10 cellular contexts compared by ENCODE assay signal in the genomic region with DNA sequence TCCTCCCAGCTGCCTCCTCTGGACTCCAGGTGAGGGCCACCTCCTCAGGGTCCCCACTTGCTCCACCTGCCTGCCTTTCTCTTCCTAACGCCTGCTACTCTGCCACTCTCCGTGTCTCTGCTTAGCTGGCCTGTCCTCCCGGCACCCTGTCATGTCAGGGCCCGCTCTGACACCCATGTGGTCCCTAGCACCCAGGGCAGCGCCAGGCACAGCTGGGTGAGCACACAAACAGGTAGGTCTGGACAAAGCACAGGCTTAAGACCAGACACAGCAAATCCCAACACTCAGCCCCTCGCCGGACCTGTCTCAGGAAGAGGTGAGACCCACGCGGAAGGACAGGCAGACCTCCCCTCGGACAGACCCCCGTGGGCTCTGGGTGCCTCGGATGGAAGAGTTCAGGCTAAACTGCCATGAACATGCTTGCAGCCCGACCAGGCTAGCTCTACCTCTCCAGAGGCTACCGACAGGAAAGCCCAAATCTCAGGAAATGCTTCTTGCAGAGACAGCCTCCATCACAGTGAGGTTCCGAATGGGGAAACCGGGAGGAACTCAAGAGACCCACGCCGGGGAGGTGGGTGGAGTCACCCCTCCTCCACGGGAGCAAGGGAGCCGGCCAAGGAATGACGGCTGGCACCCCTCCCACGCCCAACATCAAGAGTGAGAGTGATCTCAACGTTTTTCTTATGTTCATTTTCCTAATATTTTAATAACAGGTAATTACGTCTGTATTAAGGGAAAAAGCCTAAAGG. TPM values are rescaled to one million over a fixed set of nuclear protein-coding genes. Genes with fewer than 3 reads are reported as not detected.
A peak's percentile ranks its signal among the peaks of the same experiment; 100 is the strongest.
DNase-seq lines count a peak whose midpoint lies in the region; ATAC-seq, FAIRE-seq and TF ChIP-seq lines count a peak whose summit lies in the region.
"Had no signal": no experiment of that assay in that cellular context is flagged by ENCODE, and none has a peak within 500 bp of the region (broad histone marks: within the 10 kb centered on the region; RNA-seq: fewer than 3 reads in every experiment).

No MANE protein-coding gene starts in this region.

- TF ChIP-seq RAD21 in GM12878 (IDR thresholded peaks at IDR 0.05; ENCODE audit: insufficient read depth, low read depth, low read length): no peak

- no peak overlapping the region for H3K23ac ChIP-seq in trophoblast cell (ENCODE audit: low read length)

- H2AK5ac ChIP-seq in trophoblast cell (ENCODE audit: low read length): no peak overlapping the region

- H3K14ac ChIP-seq in trophoblast cell (ENCODE audit: low read length): no peak overlapping the region

- no peak for FAIRE-seq in GM12878 (lab: Jason Lieb, UNC)

- H3K4me2 ChIP-seq in GM12878 (ENCODE audit: control insufficient read depth, insufficient read depth): 0 out of 2 replicates have a peak overlapping the region, but pooled peaks have one; percentile 9
- H3K4me2 ChIP-seq in trophoblast cell (ENCODE audit: low read length): no peak overlapping the region

- SMC1A ChIA-PET in GM12878 (lab: Charles Lee; ENCODE audit: uncharacterized antibody, unreplicated experiment): no interaction called here

- H3K79me2 ChIP-seq in GM12878 (ENCODE audit: control insufficient read depth, insufficient read depth, low read length): peaks cover 78% of the 10 kb centered on the region
- peaks cover 44% of the 10 kb centered on the region for H3K79me2 ChIP-seq in trophoblast cell (ENCODE audit: control insufficient read depth, insufficient read depth, low read length, poor library complexity)

- H3K36me3 ChIP-seq in GM12878 (ENCODE audit: control insufficient read depth in 2 of 2, insufficient read depth in 2 of 2, low read length in 1 of 2): peaks cover 0 to 9% of the 10 kb centered on the region in 2 experiments; a peak in 3 of 4 replicates
- peaks cover 0 to 10% (median 0%) of the 10 kb centered on the region in 9 donors for H3K36me3 ChIP-seq in heart right ventricle
- H3K36me3 ChIP-seq in trophoblast cell (ENCODE audit: control insufficient read depth in 1 of 2, insufficient read depth in 2 of 2, low read length in 2 of 2): peaks cover 12 to 20% of the 10 kb centered on the region in 2 experiments
- H3K36me3 ChIP-seq in BE2C: no peaks in the 10 kb centered on the region; the same call in none of the 2 replicates

- peaks cover 44% of the 10 kb centered on the region for H3K4me1 ChIP-seq in GM12878 (ENCODE audit: control insufficient read depth, insufficient read depth, low read length)
- H3K4me1 ChIP-seq in heart right ventricle: peaks cover 39 to 91% (median 78%) of the 10 kb centered on the region in 9 donors
- peaks cover 15 to 19% of the 10 kb centered on the region in 2 experiments for H3K4me1 ChIP-seq in trophoblast cell (ENCODE audit: control insufficient read depth in 1 of 2, insufficient read depth in 2 of 2, low read length in 2 of 2)
- H3K4me1 ChIP-seq in BE2C: no peaks in the 10 kb centered on the region; the same call in 1 of the 2 replicates

- ATAC-seq in GM12878 (no peak), heart right ventricle (peak in 4 of 8 donors; percentile 1 to 19 (median 12))

- H3K27ac ChIP-seq in GM12878 (ENCODE audit: control insufficient read depth, insufficient read depth): no peak overlapping the region
- H3K27ac ChIP-seq in heart right ventricle: peak overlapping the region in 8 of 10 donors; percentile 1 to 79 (median 35)
- no peak overlapping the region for H3K27ac ChIP-seq in trophoblast cell (ENCODE audit: low read depth, low read length)

- H2BK12ac ChIP-seq in trophoblast cell (ENCODE audit: low read length): no peak overlapping the region

- H2BK5ac ChIP-seq in trophoblast cell (ENCODE audit: low read depth, low read length, poor library complexity): no peak overlapping the region

- H3K9me3 ChIP-seq in GM12878 (replicated peaks; ENCODE audit: control insufficient read depth, insufficient read depth, low read length): no peaks in the 10 kb centered on the region
- no peaks in the 10 kb centered on the region for H3K9me3 ChIP-seq in heart right ventricle
- peaks cover 5% of the 10 kb centered on the region for H3K9me3 ChIP-seq in trophoblast cell (ENCODE audit: insufficient read depth, low read depth, low read length)
- H3K9me3 ChIP-seq in BE2C: no peaks in the 10 kb centered on the region; the same call in 1 of the 2 replicates

- H3K4ac ChIP-seq in trophoblast cell (ENCODE audit: low read depth, low read length): peak overlapping the region; percentile 64

- H2BK120ac ChIP-seq in trophoblast cell (ENCODE audit: insufficient read depth, low read length, poor library complexity): no peak overlapping the region

- BruUV-seq in GM12878 (replicated peaks; lab: Mats Ljungman, UMichigan): no TSS peak

- TF ChIP-seq EP300 in GM12878 (IDR thresholded peaks at IDR 0.05; ENCODE audit: borderline replicate concordance in 1 of 2, control insufficient read depth in 1 of 2, low read depth in 2 of 2, low read length in 2 of 2): no peak

- no peak overlapping the region for H4K91ac ChIP-seq in trophoblast cell (ENCODE audit: low read depth, low read length)

- peak; percentile 22; the same call in 1 of the 2 replicates for TF ChIP-seq POLR2A in GM12878 (IDR thresholded peaks at IDR 0.05; ENCODE audit: low read depth, low read length)

- no peaks in the 10 kb centered on the region; the same call in 1 of the 2 replicates for H4K20me1 ChIP-seq in GM12878 (ENCODE audit: control insufficient read depth, insufficient read depth)

- POLR2A ChIA-PET in GM12878 (lab: Charles Lee): no interaction called here

- 81% methylated on average over 24 of the region's 24 CpGs for WGBS in GM12878 (ENCODE audit: insufficient coverage, insufficient replicate concordance, low lambda C conversion rate, missing lambda C conversion rate)
- 24 to 27% methylated on average over 24 of the region's 24 CpGs for whole genome bisulfite sequencing in heart right ventricle, 2 donors
- no CpG with 5 or more reads among the region's 24 CpGs for WGBS in trophoblast cell (ENCODE audit: extremely low coverage, insufficient coverage, insufficient read length)

- intact Hi-C loops in GM12878 (cut with micrococcal nuclease; ENCODE audit: unreplicated experiment) (no loop called here), heart right ventricle (cut with DNase I) (loop anchor here in 3 of 10 donors (5.0 to 10.0 kb wide), 4 partner anchors 34 to 374 kb away; a partner anchor contains a TSS), posterior vena cava (cut with DNase I) (no loop called here)

- CTCF ChIA-PET in GM12878 (lab: Yijun Ruan, JAX): no interaction called here

- H4K8ac ChIP-seq in trophoblast cell (ENCODE audit: low read depth, low read length): no peak overlapping the region

- TF ChIP-seq CTCF in GM12878 (IDR thresholded peaks at IDR 0.05 in 2 of 3, conservative IDR thresholded peaks at IDR 0.05 in 1 of 3; ENCODE audit: control insufficient read depth in 2 of 3, extremely low read depth in 1 of 3, insufficient read depth in 1 of 3, low read depth in 3 of 3, low read length in 3 of 3): no peak
- TF ChIP-seq CTCF in heart right ventricle (IDR thresholded peaks at IDR 0.05): no peak
- no peak for TF ChIP-seq CTCF in BE2C (IDR thresholded peaks at IDR 0.05; ENCODE audit: low read depth, low read length)

- H3K79me1 ChIP-seq in trophoblast cell (ENCODE audit: low read length): no peaks in the 10 kb centered on the region

- H3K18ac ChIP-seq in trophoblast cell (ENCODE audit: low read length): no peak overlapping the region

- in situ Hi-C loops in GM12878 (cut with MboI): no loop called here

- RAD21 ChIA-PET in GM12878 (lab: Charles Lee; ENCODE audit: unreplicated experiment): no interaction called here

- H3K9ac ChIP-seq in GM12878 (ENCODE audit: control insufficient read depth, insufficient read depth, low read length) (no peak overlapping the region), trophoblast cell (ENCODE audit: low read length) (no peak overlapping the region)

- H2AFZ ChIP-seq in GM12878 (ENCODE audit: control insufficient read depth, low read depth, low read length): no peak overlapping the region
- no peak overlapping the region for H2AFZ ChIP-seq in trophoblast cell (ENCODE audit: insufficient read depth, low read length, poor library complexity)

- peak; percentile 61 for DNase-seq in AG20443 (ENCODE audit: low spot score)
- DNase-seq in GM12878 (ENCODE audit: low read depth, low spot score): no peak
- DNase-seq in heart right ventricle: peak in 1 of 2 donors; percentile 61
- no peak for DNase-seq in trophoblast cell
- DNase-seq in BE2C: no peak
- no peak for DNase-seq in stimulated activated CD4-positive, alpha-beta T cell treated with anti-CD3 and anti-CD28 coated beads, Interleukin-4, amount 100 ng/mL, for 1 hour
- no peak for DNase-seq in posterior vena cava (ENCODE audit: low spot score)
- no peak for DNase-seq in activated gamma-delta T cell treated with Interleukin-2 at 50 U/mL for 16 hours
- DNase-seq: activated CD4-positive, CD25-positive, alpha-beta regulatory T cell treated with anti-CD3 and anti-CD28 coated beads, Interleukin-2, amount 50 U/mL, for 72 hours; NCI-H1417 treated with DMSO at 0.1 percent for 48 hours had no signal

- no peaks in the 10 kb centered on the region for H3K27me3 ChIP-seq in GM12878 (replicated peaks in 1 of 2; ENCODE audit: control insufficient read depth in 2 of 2, insufficient read depth in 2 of 2, low read length in 1 of 2)
- no peaks in the 10 kb centered on the region for H3K27me3 ChIP-seq in heart right ventricle
- no peaks in the 10 kb centered on the region for H3K27me3 ChIP-seq in trophoblast cell (ENCODE audit: insufficient read depth, low read length)
- no peaks in the 10 kb centered on the region for H3K27me3 ChIP-seq in BE2C

- H3K4me3 ChIP-seq in GM12878 (no peak overlapping the region), heart right ventricle (peak overlapping the region in 6 of 10 donors; percentile 1 to 42 (median 18)), trophoblast cell (ENCODE audit: low read depth, low read length) (no peak overlapping the region), BE2C (ENCODE audit: low read depth, low read length) (no peak overlapping the region)

- H4K12ac ChIP-seq in trophoblast cell (ENCODE audit: low read depth, low read length): no peak overlapping the region

RNA-seq across cellular contexts. Expression of a gene that starts 12.5 kb away (rescaled TPM):
- 18.7 and 27.6 TPM in 2 replicates for total RNA-seq in GM12878 (2013; cell fraction: nucleolus; rRNA removed)
- total RNA-seq in GM12878 (2014; rRNA removed) (20.3 and 25.6 TPM in 2 replicates), GM12878 (2014; rRNA removed; fragmentation: Illumina TruSeq; extraction: Trizol) (6.2 and 7.8 TPM in 2 replicates), GM12878 (2021) (36.7 and 39.9 TPM in 2 replicates), heart right ventricle (10 to 100 TPM; 18.5 to 47.2 (median 25.7) TPM), posterior vena cava (10 to 100 TPM; 19.0 to 24.7 TPM)
- 14.9 TPM for polyA plus RNA-seq in GM12878 (2011; ENCODE audit: low read depth)
- polyA plus RNA-seq in GM12878 (2011; rRNA removed) (2.4 and 5.4 TPM in 2 replicates), GM12878 (2014; fragmentation: Illumina TruSeq; extraction: Trizol) (0.59 and 2.9 TPM in 2 replicates), GM12878 (2014; fragmentation: Nextera tagmentation; extraction: Ambion mirVana) (under 1 TPM; 0.23 to 0.42 TPM), GM12878 (2014; rRNA removed) (27.0 and 36.3 TPM in 2 replicates), GM12878 (2016; fragmentation: Nextera tagmentation; extraction: Ambion mirVana) (1 to 10 TPM; 2.1 to 2.4 TPM), heart right ventricle (10 to 100 TPM; 42.3 to 42.8 TPM)
- 5.6 and 17.2 TPM in 2 replicates for polyA plus RNA-seq in GM12878 (2011; cell fraction: cytosol; rRNA removed)
- polyA plus RNA-seq in GM12878 (2011; cell fraction: nucleus; rRNA removed): 15.5 and 21.2 TPM in 2 replicates
- polyA plus RNA-seq in GM12878 (2012): 19.2 and 23.8 TPM in 2 replicates
- 2.2 and 9.7 TPM in 2 replicates for polyA minus RNA-seq in GM12878 (2011; rRNA and poly(A)+ RNA removed)
- 10.3 and 12.4 TPM in 2 replicates for polyA minus RNA-seq in GM12878 (2011; cell fraction: cytosol; rRNA and poly(A)+ RNA removed)
- polyA minus RNA-seq in GM12878 (2011; cell fraction: nucleus; rRNA and poly(A)+ RNA removed): 4.6 and 8.6 TPM in 2 replicates
- polyA plus RNA-seq in trophoblast cell (2013): 23.4 and 24.3 TPM in 2 replicates
- 116 TPM for polyA plus RNA-seq in BE2C (2012; ENCODE audit: insufficient read depth, insufficient read length, low read depth)

RNA-seq across cellular contexts. Expression of a gene that starts 32.5 kb away (rescaled TPM):
- 28.2 and 28.8 TPM in 2 replicates for total RNA-seq in GM12878 (2013; cell fraction: nucleolus; rRNA removed)
- total RNA-seq in GM12878 (2014; rRNA removed): 15.0 and 17.5 TPM in 2 replicates
- 2.8 and 3.7 TPM in 2 replicates for total RNA-seq in GM12878 (2014; rRNA removed; fragmentation: Illumina TruSeq; extraction: Trizol)
- 28.2 and 29.1 TPM in 2 replicates for total RNA-seq in GM12878 (2021)
- polyA plus RNA-seq in GM12878 (2011; ENCODE audit: low read depth): 5.4 TPM
- 5.3 and 10.8 TPM in 2 replicates for polyA plus RNA-seq in GM12878 (2011; rRNA removed)
- polyA plus RNA-seq in GM12878 (2011; cell fraction: cytosol; rRNA removed): 14.4 and 19.5 TPM in 2 replicates
- 18.8 and 27.5 TPM in 2 replicates for polyA plus RNA-seq in GM12878 (2011; cell fraction: nucleus; rRNA removed)
- 18.9 and 21.3 TPM in 2 replicates for polyA plus RNA-seq in GM12878 (2012)
- 4.6 and 6.1 TPM in 2 replicates for polyA plus RNA-seq in GM12878 (2014; fragmentation: Illumina TruSeq; extraction: Trizol)
- under 1 TPM; 0.45 to 0.99 TPM for polyA plus RNA-seq in GM12878 (2014; fragmentation: Nextera tagmentation; extraction: Ambion mirVana)
- 19.3 and 24.4 TPM in 2 replicates for polyA plus RNA-seq in GM12878 (2014; rRNA removed)
- polyA plus RNA-seq in GM12878 (2016; fragmentation: Nextera tagmentation; extraction: Ambion mirVana): 10 to 100 TPM; 12.5 to 14.5 TPM
- polyA minus RNA-seq in GM12878 (2011; rRNA and poly(A)+ RNA removed): 3.4 and 5.6 TPM in 2 replicates
- 5.6 and 9.0 TPM in 2 replicates for polyA minus RNA-seq in GM12878 (2011; cell fraction: cytosol; rRNA and poly(A)+ RNA removed)
- 1.6 and 6.8 TPM in 2 replicates for polyA minus RNA-seq in GM12878 (2011; cell fraction: nucleus; rRNA and poly(A)+ RNA removed)
- total RNA-seq in heart right ventricle: 10 to 100 TPM; 15.1 to 25.1 (median 22.2) TPM
- polyA plus RNA-seq in heart right ventricle: 10 to 100 TPM; 22.8 to 25.6 TPM
- 25.7 and 26.0 TPM in 2 replicates for polyA plus RNA-seq in trophoblast cell (2013)
- polyA plus RNA-seq in BE2C (2012; ENCODE audit: insufficient read depth, insufficient read length, low read depth): 40.9 TPM
- total RNA-seq in posterior vena cava: 10 to 100 TPM; 17.8 to 23.8 TPM

Comparison
In these comparisons a context has a peak if more than half of its experiments do, and no peak if none do; other contexts are left out.
1. H3K27ac ChIP-seq: peak in heart right ventricle (8 of 10); none in GM12878 (single experiment) and trophoblast cell (single experiment).
2. H3K4me3 ChIP-seq: peak in heart right ventricle (6 of 10); none in GM12878 (single experiment), trophoblast cell (single experiment) and BE2C (single experiment).